In genomic region chr9:129343697-129344375, GRCh38 we compare ENCODE assay signal across 11 cellular contexts.
A peak's percentile ranks its signal among the peaks of the same experiment; 100 is the strongest.
DNase-seq lines count a peak whose midpoint lies in the region; ATAC-seq and TF ChIP-seq lines count a peak whose summit lies in the region.
"Had no signal": no experiment of that assay in that cellular context is flagged by ENCODE, and none has a peak within 500 bp of the region (broad histone marks: within the 10 kb centered on the region; RNA-seq: fewer than 3 reads in every experiment).

No MANE protein-coding gene starts in this region.

- H3F3A ChIP-seq in neural progenitor cell (ENCODE audit: low read depth) = peaks cover 20% of the 10 kb centered on the region

- H3K27me3 Mint-ChIP-seq in MCF 10A (ENCODE audit: insufficient read depth, unreplicated experiment) (no peaks in the 10 kb centered on the region), neural progenitor cell (ENCODE audit: insufficient read depth, low read depth) (peaks cover 14% of the 10 kb centered on the region)
- H3K27me3 Mint-ChIP-seq in CD8-positive, alpha-beta T cell (ENCODE audit: low read depth) = no peaks in the 10 kb centered on the region

- POLR2A ChIA-PET in MCF 10A (lab: Yijun Ruan, JAX) = interaction anchor here (1.0 to 1.4 kb wide), 2 partner anchors 9 to 205 kb away, joined by 3 to 6 read pairs; no protein-coding TSS in a partner anchor
- POLR2A ChIA-PET in CD8-positive, alpha-beta T cell (lab: Charles Lee) = no interaction called here

- H3K9me3 ChIP-seq in breast epithelium (no peaks in the 10 kb centered on the region), neural progenitor cell (ENCODE audit: low read depth) (no peaks in the 10 kb centered on the region)
- H3K9me3 ChIP-seq in CD8-positive, alpha-beta T cell (ENCODE audit: low read length) = no peaks in the 10 kb centered on the region

- H3K4me1 Mint-ChIP-seq in MCF 10A (ENCODE audit: insufficient read depth, unreplicated experiment) (no peaks in the 10 kb centered on the region), neural progenitor cell (peaks cover 21% of the 10 kb centered on the region)
- peaks cover 12% of the 10 kb centered on the region for H3K4me1 Mint-ChIP-seq in CD8-positive, alpha-beta T cell (ENCODE audit: low read depth)

- DNase-seq in breast epithelium (ENCODE audit: low spot score in 2 of 2) = peak in 1 of 2 donors; percentile 61
- DNase-seq in MCF 10A (ENCODE audit: unreplicated experiment) = no peak
- peak; percentile 59 for DNase-seq in globus pallidus (ENCODE audit: low spot score)
- no peak for DNase-seq in neural progenitor cell (ENCODE audit: low spot score)
- no peak for DNase-seq in NCI-H510A (lab: John Stamatoyannopoulos, UW)
- no peak for DNase-seq in CD8-positive, alpha-beta T cell
- no peak for DNase-seq in RKO (ENCODE audit: low spot score)
- DNase-seq in NCI-H2196 (lab: John Stamatoyannopoulos, UW; ENCODE audit: unreplicated experiment) = no peak
- DNase-seq: NCI-H446 treated with DMSO at 0.1 percent for 48 hours; small intestine; stimulated activated naive CD4-positive, alpha-beta T cell had no signal

- ATAC-seq in CD8-positive, alpha-beta T cell = no peak

- no peak overlapping the region for H3K9ac ChIP-seq in neural progenitor cell

- no peak overlapping the region for H3K4me2 ChIP-seq in neural progenitor cell

- H3K4me3 ChIP-seq in breast epithelium = no peak overlapping the region
- H3K4me3 ChIP-seq in neural progenitor cell = no peak overlapping the region
- no peak overlapping the region for H3K4me3 ChIP-seq in CD8-positive, alpha-beta T cell (ENCODE audit: low read depth, low read length)

- H3K9me3 Mint-ChIP-seq in MCF 10A (ENCODE audit: unreplicated experiment) = no peaks in the 10 kb centered on the region
- no peaks in the 10 kb centered on the region for H3K9me3 Mint-ChIP-seq in neural progenitor cell
- H3K9me3 Mint-ChIP-seq in CD8-positive, alpha-beta T cell = no peaks in the 10 kb centered on the region

- CTCF ChIA-PET in MCF 10A (lab: Yijun Ruan, JAX) = interaction anchor here (1.4 kb wide), 1 partner anchor 9 kb away, joined by 3 read pairs; no protein-coding TSS in a partner anchor
- CTCF ChIA-PET in CD8-positive, alpha-beta T cell (lab: Charles Lee) = interaction anchor here (0.6 to 1.3 kb wide), 2 partner anchors 9 to 493 kb away, joined by 3 read pairs; no protein-coding TSS in a partner anchor

- BruUV-seq in MCF 10A (replicated peaks; lab: Mats Ljungman, UMichigan) = no TSS peak

- intact Hi-C loops in breast epithelium (cut with DNase I; ENCODE audit: low total_unique reads) = no loop called here
- intact Hi-C loops in MCF 10A (cut with micrococcal nuclease) = no loop called here
- intact Hi-C loops in CD8-positive, alpha-beta T cell (cut with DNase I, micrococcal nuclease) = no loop called here

- H3K36me3 Mint-ChIP-seq in MCF 10A (ENCODE audit: insufficient read depth, unreplicated experiment) (peaks cover 19% of the 10 kb centered on the region), neural progenitor cell (no peaks in the 10 kb centered on the region)
- no peaks in the 10 kb centered on the region for H3K36me3 Mint-ChIP-seq in CD8-positive, alpha-beta T cell

- no peaks in the 10 kb centered on the region for H3K27me3 ChIP-seq in breast epithelium
- H3K27me3 ChIP-seq in neural progenitor cell = no peaks in the 10 kb centered on the region
- H3K27me3 ChIP-seq in CD8-positive, alpha-beta T cell (ENCODE audit: insufficient read depth, low read length) = no peaks in the 10 kb centered on the region

- H3K4me1 ChIP-seq in breast epithelium = peaks cover 0 to 3% of the 10 kb centered on the region in 2 donors
- peaks cover 6% of the 10 kb centered on the region for H3K4me1 ChIP-seq in neural progenitor cell
- peaks cover 5% of the 10 kb centered on the region for H3K4me1 ChIP-seq in CD8-positive, alpha-beta T cell (ENCODE audit: insufficient read depth, low read length)

- H3K36me3 ChIP-seq in breast epithelium (no peaks in the 10 kb centered on the region), neural progenitor cell (no peaks in the 10 kb centered on the region)
- no peaks in the 10 kb centered on the region for H3K36me3 ChIP-seq in CD8-positive, alpha-beta T cell (ENCODE audit: insufficient read depth, low read length)

- H4K20me1 ChIP-seq in neural progenitor cell (ENCODE audit: low read depth) = no peaks in the 10 kb centered on the region

- H3K4me3 Mint-ChIP-seq in MCF 10A (ENCODE audit: unreplicated experiment) (no peak overlapping the region), neural progenitor cell (peak overlapping the region; percentile 57)
- no peak overlapping the region for H3K4me3 Mint-ChIP-seq in CD8-positive, alpha-beta T cell

- H2AFZ ChIP-seq in neural progenitor cell (replicated peaks) = no peak overlapping the region

- H3K27ac ChIP-seq in breast epithelium (peak overlapping the region; percentile 52 to 93), neural progenitor cell (no peak overlapping the region)
- H3K27ac ChIP-seq in CD8-positive, alpha-beta T cell (ENCODE audit: low read depth, low read length) = no peak overlapping the region

- H3K79me2 ChIP-seq in neural progenitor cell (ENCODE audit: low read depth) = no peaks in the 10 kb centered on the region

- TF ChIP-seq POLR2A in breast epithelium (IDR thresholded peaks at IDR 0.05) = peak; percentile 17

- TF ChIP-seq CTCF in breast epithelium (IDR thresholded peaks at IDR 0.05) (peak in 1 of 3 donors; percentile 24), MCF 10A (IDR thresholded peaks at IDR 0.05; ENCODE audit: unreplicated experiment) (no peak), neural progenitor cell (IDR thresholded peaks at IDR 0.05) (no peak)
- TF ChIP-seq CTCF in CD8-positive, alpha-beta T cell (IDR thresholded peaks at IDR 0.05) = no peak

- H3K27ac Mint-ChIP-seq in MCF 10A (ENCODE audit: low read depth, unreplicated experiment) (no peak overlapping the region), neural progenitor cell (peak overlapping the region; percentile 52)
- no peak overlapping the region for H3K27ac Mint-ChIP-seq in CD8-positive, alpha-beta T cell

Comparison
In these comparisons a context has a peak if more than half of its experiments do, and no peak if none do; other contexts are left out.
1. H3K27ac ChIP-seq: peak in breast epithelium (2 of 2); none in neural progenitor cell (single experiment) and CD8-positive, alpha-beta T cell (single experiment).